20 cellular contexts compared by ENCODE assay signal in genomic region chr2:148816176-148816575, GRCh38. TPM values are rescaled to one million over a fixed set of nuclear protein-coding genes. Genes with fewer than 3 reads are reported as not detected.
DNase-seq lines count a peak whose midpoint lies in the region; ATAC-seq and TF ChIP-seq lines count a peak whose summit lies in the region.
"Had no signal": no experiment of that assay in that cellular context is flagged by ENCODE, and none has a peak within 500 bp of the region (broad histone marks: within the 10 kb centered on the region; RNA-seq: fewer than 3 reads in every experiment).

No MANE protein-coding gene starts in this region.

- H3K27me3 Mint-ChIP-seq in brain, result no peaks in the 10 kb centered on the region

- peaks cover 34% of the 10 kb centered on the region for H3K4me1 Mint-ChIP-seq in brain

- POLR2A ChIA-PET in Panc1 (lab: Charles Lee), result interaction anchor here (0.6 to 1.3 kb wide), 2 partner anchors 171 to 273 kb away, joined by 3 to 7 read pairs; no protein-coding TSS in a partner anchor

- H3K27ac ChIP-seq in Panc1 (ENCODE audit: low read length) (peak overlapping the region; percentile 20; the same call in 1 of the 2 replicates), right lobe of liver (no peak overlapping the region)
- no peak overlapping the region for H3K27ac ChIP-seq in effector memory CD4-positive, alpha-beta T cell (ENCODE audit: insufficient read depth, low read length, poor library complexity, severe bottlenecking)
- H3K27ac ChIP-seq: A549; BLaER1 treated with 17β-estradiol and CSF1 and Interleukin-3, amounts not matched to agents 10 nM and 100 nM had no signal

- H3K9me3 Mint-ChIP-seq in brain, result no peaks in the 10 kb centered on the region
- H3K9me3 Mint-ChIP-seq: CD4-positive, alpha-beta T cell; CD8-positive, alpha-beta memory T cell; HFFc6 had no signal

- no peaks in the 10 kb centered on the region for H3K9me3 ChIP-seq in Panc1 (ENCODE audit: control insufficient read depth, insufficient read depth, low read depth, low read length)
- no peaks in the 10 kb centered on the region for H3K9me3 ChIP-seq in effector memory CD4-positive, alpha-beta T cell (ENCODE audit: control insufficient read depth, low read length)
- H3K9me3 ChIP-seq in right lobe of liver, result no peaks in the 10 kb centered on the region
- H3K9me3 ChIP-seq: A549; BE2C; BLaER1 treated with 17β-estradiol and CSF1 and Interleukin-3, amounts not matched to agents 10 nM and 100 nM had no signal

- H3K36me3 ChIP-seq in Panc1 (ENCODE audit: control insufficient read depth, insufficient read depth, low read length) (no peaks in the 10 kb centered on the region), right lobe of liver (no peaks in the 10 kb centered on the region), H7 (replicated peaks; ENCODE audit: control insufficient read depth, insufficient read depth, low read length) (no peaks in the 10 kb centered on the region)
- H3K36me3 ChIP-seq in effector memory CD4-positive, alpha-beta T cell (ENCODE audit: control insufficient read depth, insufficient read depth, low read length), result no peaks in the 10 kb centered on the region
- H3K36me3 ChIP-seq: BE2C; BLaER1 treated with 17β-estradiol and CSF1 and Interleukin-3, amounts not matched to agents 10 nM and 100 nM; HAP-1 had no signal

- DNase-seq in Panc1 (ENCODE audit: low read depth, low spot score) (no peak), middle frontal gyrus (ENCODE audit: extremely low spot score, low spot score) (peak; percentile 20), NCI-H446 (lab: John Stamatoyannopoulos, UW) (no peak), right lobe of liver (no peak), H7 (no peak)
- DNase-seq in effector memory CD4-positive, alpha-beta T cell, result no peak
- DNase-seq: 8988T; ACHN; AML-193; BE2C; Calu3; CD4-positive, alpha-beta T cell; CD8-positive, alpha-beta memory T cell; DND-41; HFFc6 had no signal

- H3K27ac Mint-ChIP-seq in brain, result peak overlapping the region in 4 of 5 experiments; percentile 80 to 96 (median 96)
- H3K27ac Mint-ChIP-seq: CD4-positive, alpha-beta T cell; HFFc6 had no signal

- intact Hi-C loops in Panc1 (cut with micrococcal nuclease; ENCODE audit: unreplicated experiment) (no loop called here), right lobe of liver (cut with DNase I) (no loop called here)

- in situ Hi-C loops in Panc1 (cut with HindIII; ENCODE audit: low pct_unique_long_range_greater_than_20kb, low sequenced_read_pairs), result no loop called here

- H3K4me3 ChIP-seq in Panc1 (ENCODE audit: low read depth in 2 of 2, low read length in 2 of 2) (no peak overlapping the region), right lobe of liver (no peak overlapping the region), H7 (ENCODE audit: insufficient read depth, low read depth, low read length) (no peak overlapping the region)
- no peak overlapping the region for H3K4me3 ChIP-seq in effector memory CD4-positive, alpha-beta T cell (ENCODE audit: insufficient read depth, low read depth, low read length, poor library complexity, severe bottlenecking)
- H3K4me3 ChIP-seq: A549; BLaER1 treated with 17β-estradiol and CSF1 and Interleukin-3, amounts not matched to agents 10 nM and 100 nM; HAP-1 had no signal

- peak overlapping the region in 1 of 5 experiments; percentile 81 for H3K4me3 Mint-ChIP-seq in brain
- H3K4me3 Mint-ChIP-seq: CD14-positive monocyte; CD4-positive, alpha-beta T cell; HFFc6 had no signal

- 78% methylated on average over 6 of the region's 6 CpGs for WGBS in right lobe of liver (ENCODE audit: insufficient coverage, low coverage, low lambda C conversion rate, missing lambda C conversion rate)

- ATAC-seq in Panc1, result no peak
- no peak for ATAC-seq in right lobe of liver

- no TSS peak for BruUV-seq in Panc1 (replicated peaks; lab: Mats Ljungman, UMichigan)

- TF ChIP-seq CTCF in Panc1 (IDR thresholded peaks at IDR 0.05) (no peak), brain (conservative IDR thresholded peaks at IDR 0.05) (no peak), right lobe of liver (IDR thresholded peaks at IDR 0.05) (no peak)

- CTCF ChIA-PET in Panc1 (lab: Charles Lee), result no interaction called here

- no peaks in the 10 kb centered on the region for H3K36me3 Mint-ChIP-seq in brain
- H3K36me3 Mint-ChIP-seq: CD14-positive monocyte; CD8-positive, alpha-beta memory T cell had no signal

- TF ChIP-seq POLR2A in right lobe of liver (IDR thresholded peaks at IDR 0.05), result no peak

- H3K4me1 ChIP-seq in Panc1 (ENCODE audit: control insufficient read depth, insufficient read depth, low read length), result peaks cover 46% of the 10 kb centered on the region
- peaks cover 5% of the 10 kb centered on the region for H3K4me1 ChIP-seq in effector memory CD4-positive, alpha-beta T cell (ENCODE audit: control insufficient read depth, insufficient read depth, low read length, poor library complexity, severe bottlenecking)
- no peaks in the 10 kb centered on the region for H3K4me1 ChIP-seq in right lobe of liver
- H3K4me1 ChIP-seq: BE2C, HAP-1 had no signal

- no peaks in the 10 kb centered on the region; the same call in 1 of the 2 replicates for H3K27me3 ChIP-seq in Panc1 (ENCODE audit: control insufficient read depth, insufficient read depth, low read length)
- H3K27me3 ChIP-seq in effector memory CD4-positive, alpha-beta T cell (replicated peaks; ENCODE audit: control insufficient read depth, insufficient read depth, low read length, poor library complexity, severe bottlenecking), result no peaks in the 10 kb centered on the region
- no peaks in the 10 kb centered on the region for H3K27me3 ChIP-seq in right lobe of liver
- no peaks in the 10 kb centered on the region; the same call in 1 of the 2 replicates for H3K27me3 ChIP-seq in H7 (ENCODE audit: control insufficient read depth, insufficient read depth, low read length)
- H3K27me3 ChIP-seq: BE2C; BLaER1 treated with 17β-estradiol and CSF1 and Interleukin-3, amounts not matched to agents 10 nM and 100 nM had no signal

RNA-seq across cellular contexts. Expression of gene KIF5C, which starts 58.9 kb away (rescaled TPM):
- total RNA-seq in Panc1 (2021; ENCODE audit: unreplicated experiment), result 1.6 TPM
- 0.86 TPM for polyA plus RNA-seq in Panc1 (2012; ENCODE audit: insufficient read length)
- polyA plus RNA-seq in brain (ENCODE audit: insufficient read depth, low read depth, low replicate concordance), result 93.6 TPM
- 1 to 10 TPM in 1 of 6 experiments, under 1 TPM in 5; 0.07 to 1.1 (median 0.34) TPM for total RNA-seq in right lobe of liver
- total RNA-seq in H7 (2014; rRNA removed; shearing (Covaris generic)), result 24.0 and 38.2 TPM in 2 replicates
- polyA plus RNA-seq: CD14-positive monocyte had no signal
